In the genomic region with DNA sequence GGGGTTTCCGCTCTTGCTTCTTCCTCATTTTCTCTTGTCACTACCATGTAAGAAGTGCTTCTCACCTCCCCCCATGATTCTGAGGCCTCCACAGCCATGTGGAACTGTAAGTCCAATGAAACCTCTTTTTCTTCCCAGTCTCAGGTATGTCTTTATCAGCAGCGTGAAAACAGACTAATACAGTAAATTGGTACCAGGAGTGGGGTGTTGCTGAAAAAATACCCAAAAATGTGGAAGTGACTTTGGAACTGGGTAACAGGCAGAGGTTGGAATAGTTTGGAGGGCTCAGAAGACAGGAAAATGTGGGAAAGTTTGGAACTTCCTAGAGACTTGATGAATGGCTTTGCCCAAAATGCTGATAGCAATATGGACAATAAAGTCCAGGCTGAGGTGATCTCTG, we compare ENCODE assay signal across 12 cellular contexts. TPM values are rescaled to one million over a fixed set of nuclear protein-coding genes. Genes with fewer than 3 reads are reported as not detected.
"Had no signal": no experiment of that assay in that cellular context is flagged by ENCODE, and none has a peak within 500 bp of the region (broad histone marks: within the 10 kb centered on the region; RNA-seq: fewer than 3 reads in every experiment).

No MANE protein-coding gene starts in this region.

RNA-seq across cellular contexts. Expression of a gene that starts 15.4 kb away (rescaled TPM):
- total RNA-seq: OCI-LY7, Peyer's patch, Right ventricle myocardium inferior, Right ventricle myocardium superior, SJCRH30, T-cell had no signal

RNA-seq across cellular contexts. Expression of a gene that starts 57.0 kb away (rescaled TPM):
- total RNA-seq: OCI-LY7, PC-3, PC-9, Peyer's patch, Right ventricle myocardium inferior, Right ventricle myocardium superior, RPMI7951, SJCRH30, SJSA1, SK-MEL-5, T-cell had no signal
- polyA plus RNA-seq: SK-N-SH had no signal
